In genomic region chr4:74228691-74229640, GRCh38 we compare ENCODE assay signal across 7 cellular contexts.
A peak's percentile ranks its signal among the peaks of the same experiment; 100 is the strongest.
DNase-seq lines count a peak whose midpoint lies in the region; ATAC-seq and TF ChIP-seq lines count a peak whose summit lies in the region.

No MANE protein-coding gene starts in this region.

- H3K27me3 Mint-ChIP-seq in T-helper 17 cell, result no peaks in the 10 kb centered on the region

- no peaks in the 10 kb centered on the region for H3K9me3 ChIP-seq in T-helper 17 cell (ENCODE audit: control insufficient read depth, low read length, poor library complexity, severe bottlenecking)

- H3K27ac Mint-ChIP-seq in T-helper 17 cell, result no peak overlapping the region

- ATAC-seq in GM21737 (IDR thresholded peaks at IDR 0.05; ENCODE audit: unreplicated experiment), result peak; percentile 83
- ATAC-seq in T-helper 17 cell, result peak; percentile 81

- peaks cover 2% of the 10 kb centered on the region for H3K36me3 Mint-ChIP-seq in T-helper 17 cell (ENCODE audit: low read depth)

- H3K4me3 ChIP-seq in GM12864 (ENCODE audit: low read depth, low read length), result no peak overlapping the region

- peaks cover 3% of the 10 kb centered on the region for H3K4me1 Mint-ChIP-seq in T-helper 17 cell

- peak; percentile 53 for DNase-seq in GM12864 (ENCODE audit: low read depth)
- DNase-seq in LHCN-M2 (ENCODE audit: low read depth), result peak; percentile 77
- peak; percentile 18 to 63 (median 22) for DNase-seq in T-helper 17 cell
- DNase-seq in amniotic epithelial cell (ENCODE audit: low read depth), result peak; percentile 73
- peak; percentile 73 for DNase-seq in iPS-NIHi11 (ENCODE audit: low spot score)
- DNase-seq in stimulated activated CD4-positive, alpha-beta T cell treated with anti-CD3 and anti-CD28 coated beads, Interleukin-1b, Interleukin-23, amount 100 ng/mL, for 24 hours (ENCODE audit: low read depth in 4 of 4, low spot score in 1 of 4), result peak; percentile 60 to 64 (median 62)

- H3K4me3 Mint-ChIP-seq in T-helper 17 cell, result no peak overlapping the region

- TF ChIP-seq CTCF in GM12864 (IDR thresholded peaks at IDR 0.05; ENCODE audit: low read depth, low read length, missing control alignments), result peak; percentile 88

Comparison
In these comparisons a context has a peak if more than half of its experiments do, and no peak if none do; other contexts are left out.
1. DNase-seq: peak in every context shown above with its lines; median percentile 77 in LHCN-M2; 73 in amniotic epithelial cell; 73 in iPS-NIHi11; 62 in stimulated activated CD4-positive, alpha-beta T cell treated with anti-CD3 and anti-CD28 coated beads, Interleukin-1b, Interleukin-23, amount 100 ng/mL, for 24 hours; 53 in GM12864; 22 in T-helper 17 cell.